Comparison of ENCODE assay signal across 13 cellular contexts in genomic region chr3:119703900-119704531, GRCh38. TPM values are rescaled to one million over a fixed set of nuclear protein-coding genes. Genes with fewer than 3 reads are reported as not detected.
DNase-seq lines count a peak whose midpoint lies in the region; ATAC-seq and TF ChIP-seq lines count a peak whose summit lies in the region.
"Had no signal": no experiment of that assay in that cellular context is flagged by ENCODE, and none has a peak within 500 bp of the region (broad histone marks: within the 10 kb centered on the region; RNA-seq: fewer than 3 reads in every experiment).

No MANE protein-coding gene starts in this region.

- H3K4me1 ChIP-seq in iPS-18a (ENCODE audit: control insufficient read depth, low read depth, low read length) (peaks cover 15% of the 10 kb centered on the region), suprapubic skin (peaks cover 20% of the 10 kb centered on the region)

- ATAC-seq in WTC11, result no peak

- no peak for TF ChIP-seq POLR2A in suprapubic skin (IDR thresholded peaks at IDR 0.05)

- H3K27ac ChIP-seq in iPS-18a (ENCODE audit: low read length) (no peak overlapping the region), suprapubic skin (no peak overlapping the region)
- H3K27ac ChIP-seq: psoas muscle had no signal

- H3K36me3 ChIP-seq in iPS-18a (ENCODE audit: control insufficient read depth, low read depth, low read length) (no peaks in the 10 kb centered on the region), suprapubic skin (no peaks in the 10 kb centered on the region)

- peak overlapping the region; percentile 69 for H3K4me3 Mint-ChIP-seq in WTC11

- no peaks in the 10 kb centered on the region for H3K36me3 Mint-ChIP-seq in WTC11

- DNase-seq in NCI-H1417 (lab: John Stamatoyannopoulos, UW) (peak in 2 of 3 experiments; percentile 36 to 62), NCI-H1417 treated with DMSO at 0.1 percent for 48 hours (lab: John Stamatoyannopoulos, UW) (no peak), WTC11 (ENCODE audit: low spot score) (no peak), renal cortical epithelial cell (ENCODE audit: low read depth) (peak; percentile 26), suprapubic skin (ENCODE audit: low spot score in 2 of 2) (no peak), globus pallidus (ENCODE audit: low spot score) (no peak), GF-D8 (lab: John Stamatoyannopoulos, UW) (no peak)
- DNase-seq: 8988T, activated gamma-delta T cell treated with Interleukin-2 at 50 U/mL for 16 hours, DND-41, NCI-H774, psoas muscle had no signal

- CTCF ChIA-PET in WTC11 (lab: Charles Lee), result interaction anchor here (0.7 kb wide), 1 partner anchor 9 kb away, joined by 3 read pairs; no protein-coding TSS in a partner anchor

- H3K9me3 ChIP-seq in iPS-18a (ENCODE audit: control insufficient read depth, low read depth, low read length) (no peaks in the 10 kb centered on the region), suprapubic skin (no peaks in the 10 kb centered on the region)
- H3K9me3 ChIP-seq: psoas muscle had no signal

- no peak overlapping the region for H3K27ac Mint-ChIP-seq in WTC11

- 61% methylated on average over 7 of the region's 7 CpGs for WGBS in suprapubic skin

- H3K4me1 Mint-ChIP-seq in WTC11, result peaks cover 13% of the 10 kb centered on the region

- POLR2A ChIA-PET in WTC11 (lab: Charles Lee), result no interaction called here

- TF ChIP-seq CTCF in WTC11 (IDR thresholded peaks at IDR 0.05) (no peak), suprapubic skin (IDR thresholded peaks at IDR 0.05) (no peak)

- H3K9ac ChIP-seq in iPS-18a (ENCODE audit: low read length), result peak overlapping the region; percentile 69

- H3K27me3 Mint-ChIP-seq in WTC11 (ENCODE audit: low read depth), result peaks cover 33% of the 10 kb centered on the region

- peaks cover 13% of the 10 kb centered on the region for H3K27me3 ChIP-seq in iPS-18a (ENCODE audit: control insufficient read depth, insufficient read depth, low read length)
- H3K27me3 ChIP-seq in suprapubic skin, result no peaks in the 10 kb centered on the region

- H3K9me3 Mint-ChIP-seq in WTC11, result peaks cover 3% of the 10 kb centered on the region; the same call in 1 of the 2 replicates

- H3K4me3 ChIP-seq in iPS-18a (ENCODE audit: low read length) (peak overlapping the region; percentile 90), suprapubic skin (no peak overlapping the region)

- no peak for TF ChIP-seq EP300 in suprapubic skin (IDR thresholded peaks at IDR 0.05)

TF ChIP-seq in WTC11, 78 proteins besides CTCF, POLR2A, EP300 and RAD21:
- TF ChIP-seq ZNF263 (CRISPR knock-in tag; IDR thresholded peaks at IDR 0.05; ENCODE audit: low read depth) (no peak), ZNF425 (CRISPR knock-in tag; conservative IDR thresholded peaks at IDR 0.05) (no peak), OVOL2 (CRISPR knock-in tag; IDR thresholded peaks at IDR 0.05; ENCODE audit: borderline replicate concordance) (no peak), PRRX2 (CRISPR knock-in tag; IDR thresholded peaks at IDR 0.05) (no peak), TP53 (CRISPR knock-in tag; IDR thresholded peaks at IDR 0.05) (no peak)

RNA-seq across cellular contexts. Expression of gene CFAP91, which starts 1.2 kb away (rescaled TPM):
- total RNA-seq in WTC11 (2021) (2.2 to 3.5 TPM (median 3.3 TPM) in 3 replicates), renal cortical epithelial cell (0.52 and 5.0 TPM in 2 replicates), suprapubic skin (1 to 10 TPM in 3 of 4 donors, under 1 TPM in 1; 0.34 to 9.5 (median 1.9) TPM)

RNA-seq across cellular contexts. Expression of gene COX17, which starts 26.8 kb away (rescaled TPM):
- total RNA-seq in WTC11 (2021), result 49.7 to 56.0 TPM (median 50.3 TPM) in 3 replicates
- total RNA-seq in renal cortical epithelial cell, result 7.3 and 11.4 TPM in 2 replicates
- total RNA-seq in suprapubic skin, result 10 to 100 TPM; 22.1 to 29.8 (median 26.0) TPM

RNA-seq across cellular contexts. Expression of gene POPDC2, which starts 43.6 kb away (rescaled TPM):
- total RNA-seq in WTC11 (2021) (0.48 to 0.64 TPM (median 0.53 TPM) in 3 replicates), renal cortical epithelial cell (0.40 TPM in 1 of 2 replicates, not detected in the other), suprapubic skin (1 to 10 TPM in 3 of 4 donors, under 1 TPM in 1; 0.68 to 4.5 (median 3.4) TPM)

Comparison
In these comparisons a context has a peak if more than half of its experiments do, and no peak if none do; other contexts are left out.
1. DNase-seq: peak in NCI-H1417 (2 of 3) and renal cortical epithelial cell (single experiment); none in NCI-H1417 treated with DMSO at 0.1 percent for 48 hours (single experiment), WTC11 (single experiment), suprapubic skin (0 of 2), globus pallidus (single experiment) and GF-D8 (single experiment).